ENCODE assay signal across 12 cellular contexts in genomic region chr11:66315498-66315885, GRCh38. TPM values are rescaled to one million over a fixed set of nuclear protein-coding genes. Genes with fewer than 3 reads are reported as not detected.
A peak's percentile ranks its signal among the peaks of the same experiment; 100 is the strongest.
DNase-seq lines count a peak whose midpoint lies in the region; ATAC-seq and TF ChIP-seq lines count a peak whose summit lies in the region.
"Had no signal": no experiment of that assay in that cellular context is flagged by ENCODE, and none has a peak within 500 bp of the region (broad histone marks: within the 10 kb centered on the region; RNA-seq: fewer than 3 reads in every experiment).

No MANE protein-coding gene starts in this region.

- H3K4me1 Mint-ChIP-seq in WTC11: peaks cover 30% of the 10 kb centered on the region

- peaks cover 22% of the 10 kb centered on the region for H3K27me3 Mint-ChIP-seq in WTC11 (ENCODE audit: low read depth)

- H3K27me3 ChIP-seq in BLaER1 (no peaks in the 10 kb centered on the region), rectal smooth muscle tissue (ENCODE audit: control insufficient read depth, insufficient read depth, low read length) (no peaks in the 10 kb centered on the region), H7 (ENCODE audit: control insufficient read depth, insufficient read depth, low read length) (no peaks in the 10 kb centered on the region)

- peaks cover 20% of the 10 kb centered on the region for H3K9me3 Mint-ChIP-seq in WTC11

- CTCF ChIA-PET in WTC11 (lab: Charles Lee): interaction anchor here (0.9 to 3.4 kb wide), 3 partner anchors 13 to 33 kb away, joined by 3 to 31 read pairs (median 5); partner anchors contain the start of gene RIN1

- DNase-seq in WTC11 (ENCODE audit: low spot score) (no peak), foreskin fibroblast (peak in 1 of 2 donors; percentile 45), NAMALWA (ENCODE audit: low spot score) (no peak), H7 (no peak), NCI-H2196 (lab: John Stamatoyannopoulos, UW; ENCODE audit: unreplicated experiment) (no peak)
- DNase-seq: activated effector memory CD4-positive, alpha-beta T cell treated with Interleukin-2 at 50 U/mL for 16 hours had no signal

- H4K20me1 ChIP-seq in BLaER1: peaks cover 24% of the 10 kb centered on the region

- peaks cover 11% of the 10 kb centered on the region; the same call in 1 of the 2 replicates for H3K9me3 ChIP-seq in BLaER1

- POLR2A ChIA-PET in WTC11 (lab: Charles Lee): interaction anchor here (0.9 kb wide), 1 partner anchor 55 kb away, joined by 4 read pairs; no protein-coding TSS in a partner anchor

- H3K27ac ChIP-seq in BLaER1: peak overlapping the region; percentile 91
- H3K27ac ChIP-seq in rectal smooth muscle tissue (ENCODE audit: low read depth, low read length): no peak overlapping the region
- H3K27ac ChIP-seq: epithelial cell of prostate had no signal

- H3K4me3 ChIP-seq in BLaER1 (peak overlapping the region; percentile 73), foreskin fibroblast (ENCODE audit: low read depth in 1 of 2, low read length in 2 of 2) (peak overlapping the region; percentile 94 to 95), rectal smooth muscle tissue (ENCODE audit: low read length) (peak overlapping the region; percentile 47), H7 (ENCODE audit: insufficient read depth, low read depth, low read length) (no peak overlapping the region)
- H3K4me3 ChIP-seq: lung had no signal

- H3K4me1 ChIP-seq in BLaER1 (peaks cover 63% of the 10 kb centered on the region), rectal smooth muscle tissue (ENCODE audit: control insufficient read depth, insufficient read depth, low read length) (peaks cover 16% of the 10 kb centered on the region)

- ATAC-seq in WTC11 (no peak), GM21786 (IDR thresholded peaks at IDR 0.05; ENCODE audit: unreplicated experiment) (no peak)

- H3K9ac ChIP-seq in BLaER1: peak overlapping the region; percentile 84
- H3K9ac ChIP-seq in rectal smooth muscle tissue (ENCODE audit: low read length): no peak overlapping the region

- H3K4me2 ChIP-seq in BLaER1: peak overlapping the region; percentile 98

- H3K4me3 Mint-ChIP-seq in WTC11: no peak overlapping the region

- no peaks in the 10 kb centered on the region for H3K36me3 ChIP-seq in BLaER1
- H3K36me3 ChIP-seq in rectal smooth muscle tissue (ENCODE audit: control insufficient read depth, insufficient read depth, low read length): no peaks in the 10 kb centered on the region
- no peaks in the 10 kb centered on the region for H3K36me3 ChIP-seq in H7 (replicated peaks; ENCODE audit: control insufficient read depth, insufficient read depth, low read length)

- TF ChIP-seq CTCF in WTC11 (IDR thresholded peaks at IDR 0.05) (no peak), foreskin fibroblast (IDR thresholded peaks at IDR 0.05; ENCODE audit: low read depth, low read length) (no peak)

- 0 out of 2 replicates have a peak overlapping the region, but pooled peaks have one; percentile 36 for H3K27ac Mint-ChIP-seq in WTC11

- peaks cover 20% of the 10 kb centered on the region for H3K36me3 Mint-ChIP-seq in WTC11

TF ChIP-seq in WTC11, 78 proteins besides CTCF, POLR2A, EP300 and RAD21:
- no peak for TF ChIP-seq ERG (CRISPR knock-in tag; IDR thresholded peaks at IDR 0.05)
- TF ChIP-seq HMGA2 (CRISPR knock-in tag; IDR thresholded peaks at IDR 0.05): no peak
- no peak for TF ChIP-seq MXD4 (CRISPR knock-in tag; IDR thresholded peaks at IDR 0.05; ENCODE audit: borderline replicate concordance)
- no peak for TF ChIP-seq ZNF219 (CRISPR knock-in tag; IDR thresholded peaks at IDR 0.05; ENCODE audit: borderline replicate concordance)
- TF ChIP-seq ESRRA (CRISPR knock-in tag; IDR thresholded peaks at IDR 0.05; ENCODE audit: borderline replicate concordance): no peak
- TF ChIP-seq GRHL2 (CRISPR knock-in tag; IDR thresholded peaks at IDR 0.05; ENCODE audit: insufficient replicate concordance, severe bottlenecking): no peak

RNA-seq across cellular contexts. Expression of gene CD248, which starts 1.4 kb away (rescaled TPM):
- total RNA-seq in WTC11 (2021): 2.6 to 2.8 TPM (median 2.7 TPM) in 3 replicates
- total RNA-seq in H7 (2014; rRNA removed; shearing (Covaris generic)): 0.83 and 1.4 TPM in 2 replicates
- total RNA-seq: M059J had no signal

RNA-seq across cellular contexts. Expression of gene RIN1, which starts 20.7 kb away (rescaled TPM):
- 4.7 to 5.5 TPM (median 5.0 TPM) in 3 replicates for total RNA-seq in WTC11 (2021)
- 7.2 and 9.6 TPM in 2 replicates for total RNA-seq in H7 (2014; rRNA removed; shearing (Covaris generic))

RNA-seq across cellular contexts. Expression of gene TMEM151A, which starts 23.8 kb away (rescaled TPM):
- total RNA-seq in WTC11 (2021): 2.2 to 2.3 TPM (median 2.3 TPM) in 3 replicates
- 0.42 and 0.85 TPM in 2 replicates for total RNA-seq in H7 (2014; rRNA removed; shearing (Covaris generic))
- total RNA-seq: M059J had no signal

RNA-seq across cellular contexts. Expression of gene YIF1A, which starts 26.5 kb away (rescaled TPM):
- total RNA-seq in WTC11 (2021): 86.0 to 86.9 TPM (median 86.4 TPM) in 3 replicates
- 117 and 125 TPM in 2 replicates for total RNA-seq in H7 (2014; rRNA removed; shearing (Covaris generic))

RNA-seq across cellular contexts. Expression of gene BRMS1, which starts 29.4 kb away (rescaled TPM):
- total RNA-seq in WTC11 (2021): 37.0 to 44.5 TPM (median 40.8 TPM) in 3 replicates
- total RNA-seq in H7 (2014; rRNA removed; shearing (Covaris generic)): 53.5 and 72.8 TPM in 2 replicates
